In the genomic region with DNA sequence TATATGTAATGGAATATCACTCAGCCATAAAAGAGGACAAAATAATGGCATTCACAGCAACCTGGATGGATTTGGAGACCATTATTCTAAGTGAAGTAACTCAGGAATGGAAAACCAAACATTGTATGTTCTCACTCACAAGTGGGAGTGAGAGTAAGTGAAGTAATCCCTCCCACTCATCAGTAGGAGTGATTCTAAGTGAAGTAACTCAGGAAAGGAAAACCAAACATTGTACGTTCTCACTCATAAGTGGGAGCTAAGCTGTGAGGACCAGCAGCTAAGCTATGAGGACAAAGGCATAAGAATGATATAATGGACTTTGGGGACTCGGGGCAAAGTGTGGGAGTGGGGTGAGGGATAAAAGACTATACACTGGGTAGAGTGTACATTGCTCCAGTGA, we compare ENCODE assay signal across 2 cellular contexts. TPM values are rescaled to one million over a fixed set of nuclear protein-coding genes. Genes with fewer than 3 reads are reported as not detected.
"Had no signal": no experiment of that assay in that cellular context is flagged by ENCODE, and none has a peak within 500 bp of the region (broad histone marks: within the 10 kb centered on the region; RNA-seq: fewer than 3 reads in every experiment).

No MANE protein-coding gene starts in this region.

RNA-seq across cellular contexts. Expression of gene TRPM8, which starts 20.9 kb away (rescaled TPM):
- total RNA-seq: HepG2, HFFc6 had no signal
